Comparison of ENCODE assay signal across 11 cellular contexts in the genomic region with DNA sequence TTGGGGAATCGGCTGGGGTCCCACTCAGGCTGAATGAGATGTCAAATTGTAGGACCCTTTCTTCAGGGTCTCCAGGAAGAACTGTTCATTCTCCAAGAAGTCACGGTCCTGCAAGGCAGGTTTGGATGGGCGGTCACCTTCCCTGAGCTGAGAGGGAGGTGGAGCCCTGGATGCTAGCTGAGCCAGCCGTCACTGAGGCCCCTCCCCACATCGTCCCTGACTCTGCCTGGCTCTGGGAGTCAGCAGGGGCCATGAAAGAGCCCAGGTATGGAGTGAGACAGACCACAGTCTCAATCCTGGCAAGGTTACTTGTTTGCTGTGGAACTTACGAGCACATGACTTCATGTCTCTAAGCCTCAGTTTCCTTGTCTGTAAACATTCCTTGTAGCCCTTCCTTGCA. TPM values are rescaled to one million over a fixed set of nuclear protein-coding genes. Genes with fewer than 3 reads are reported as not detected.
DNase-seq lines count a peak whose midpoint lies in the region; ATAC-seq, FAIRE-seq and TF ChIP-seq lines count a peak whose summit lies in the region.
"Had no signal": no experiment of that assay in that cellular context is flagged by ENCODE, and none has a peak within 500 bp of the region (broad histone marks: within the 10 kb centered on the region; RNA-seq: fewer than 3 reads in every experiment).

No MANE protein-coding gene starts in this region.

- intact Hi-C loops in left lung (cut with DNase I) = no loop called here
- intact Hi-C loops in pancreas (cut with DNase I) = loop anchor here in 1 of 3 donors (10.0 kb wide), 1 partner anchor 84 kb away; no protein-coding TSS in a partner anchor

- FAIRE-seq in pancreas (lab: Jason Lieb, UNC) = no peak

- peak; percentile 67 for ATAC-seq in left lung
- no peak for ATAC-seq in HG03565 (IDR thresholded peaks at IDR 0.05; ENCODE audit: unreplicated experiment)
- no peak for ATAC-seq in pancreas
- no peak for ATAC-seq in GM18909 (IDR thresholded peaks at IDR 0.05; ENCODE audit: poor library complexity, unreplicated experiment)

- H3K27me3 ChIP-seq in left lung (no peaks in the 10 kb centered on the region), pancreas (no peaks in the 10 kb centered on the region)
- H3K27me3 ChIP-seq: Peyer's patch had no signal

- no peak overlapping the region for H3K27ac ChIP-seq in left lung
- H3K27ac ChIP-seq in pancreas = no peak overlapping the region
- H3K27ac ChIP-seq: Peyer's patch had no signal

- H3K4me3 ChIP-seq in left lung (no peak overlapping the region), pancreas (no peak overlapping the region)
- H3K4me3 ChIP-seq: Peyer's patch had no signal

- no peaks in the 10 kb centered on the region for H3K9me3 ChIP-seq in left lung
- H3K9me3 ChIP-seq in pancreas = no peaks in the 10 kb centered on the region
- H3K9me3 ChIP-seq: Peyer's patch had no signal

- peak; percentile 12 for DNase-seq in DMS153 treated with DMSO at 0.1 percent for 48 hours (lab: John Stamatoyannopoulos, UW; ENCODE audit: unreplicated experiment)
- peak; percentile 66 for DNase-seq in NCI-H146 (lab: John Stamatoyannopoulos, UW)
- peak; percentile 75 for DNase-seq in RPMI8226
- DNase-seq in left lung = peak in 1 of 2 donors; percentile 82
- no peak for DNase-seq in pancreas
- DNase-seq in activated effector memory CD4-positive, alpha-beta T cell treated with anti-CD3 and anti-CD28 coated beads, Interleukin-2, amount 50 U/mL, for 16 hours = no peak
- DNase-seq: EL, Peyer's patch, T1000 had no signal

- no peak for TF ChIP-seq CTCF in left lung (IDR thresholded peaks at IDR 0.05)
- TF ChIP-seq CTCF in pancreas (IDR thresholded peaks at IDR 0.05) = no peak

- peaks cover 0 to 11% of the 10 kb centered on the region in 2 donors for H3K36me3 ChIP-seq in left lung
- H3K36me3 ChIP-seq in pancreas = no peaks in the 10 kb centered on the region

- WGBS in pancreas, 2 donors = 87 to 89% methylated on average over 6 of the region's 6 CpGs

- H3K4me1 ChIP-seq in left lung (peaks cover 7 to 16% of the 10 kb centered on the region in 2 donors), pancreas (peaks cover 0 to under 1% (median 0%) of the 10 kb centered on the region in 3 donors)

RNA-seq across cellular contexts. Expression of a gene that starts 6.0 kb away (rescaled TPM):
- total RNA-seq in left lung (10 to 100 TPM; 80.5 to 81.8 TPM), pancreas (10 to 100 TPM; 40.6 to 59.9 (median 45.9) TPM)
- polyA plus RNA-seq in pancreas = 10 to 100 TPM; 95.3 to 95.8 TPM

RNA-seq across cellular contexts. Expression of a gene that starts 13.9 kb away (rescaled TPM):
- total RNA-seq in left lung (10 to 100 TPM; 26.3 to 35.1 TPM), pancreas (10 to 100 TPM in 3 of 6 donors, 1 to 10 TPM in 3; 8.2 to 13.1 (median 10.3) TPM)
- polyA plus RNA-seq in pancreas = 10 to 100 TPM in 1 of 2 donors, 1 to 10 TPM in 1; 9.8 to 12.5 TPM

RNA-seq across cellular contexts. Expression of a gene that starts 30.1 kb away (rescaled TPM):
- total RNA-seq in left lung = 10 to 100 TPM; 12.1 to 13.1 TPM
- total RNA-seq in pancreas = 10 to 100 TPM in 1 of 6 donors, 1 to 10 TPM in 5; 2.4 to 10.1 (median 3.9) TPM
- polyA plus RNA-seq in pancreas = 10 to 100 TPM in 1 of 2 donors, 1 to 10 TPM in 1; 7.7 to 24.8 TPM

RNA-seq across cellular contexts. Expression of a gene that starts 32.3 kb away (rescaled TPM):
- total RNA-seq in left lung = 10 to 100 TPM; 43.0 to 63.8 TPM
- total RNA-seq in pancreas = 10 to 100 TPM in 4 of 6 donors, 1 to 10 TPM in 2; 4.2 to 58.2 (median 17.6) TPM
- 10 to 100 TPM; 34.1 to 35.9 TPM for polyA plus RNA-seq in pancreas

RNA-seq across cellular contexts. Expression of a gene that starts 55.6 kb away (rescaled TPM):
- total RNA-seq in left lung (100 to 1,000 TPM; 119 to 132 TPM), pancreas (10 to 100 TPM; 56.0 to 83.5 (median 62.9) TPM)
- polyA plus RNA-seq in pancreas = 100 to 1,000 TPM in 1 of 2 donors, 10 to 100 TPM in 1; 95.0 to 106 TPM

Comparison
In these comparisons a context has a peak if more than half of its experiments do, and no peak if none do; other contexts are left out.
1. DNase-seq: peak in DMS153 treated with DMSO at 0.1 percent for 48 hours (single experiment), NCI-H146 (single experiment) and RPMI8226 (single experiment); none in pancreas (0 of 6) and activated effector memory CD4-positive, alpha-beta T cell treated with anti-CD3 and anti-CD28 coated beads, Interleukin-2, amount 50 U/mL, for 16 hours (single experiment).